ENCODE assay signal across 25 cellular contexts in genomic region chr5:58122993-58123392, GRCh38.
"Had no signal": no experiment of that assay in that cellular context is flagged by ENCODE, and none has a peak within 500 bp of the region (broad histone marks: within the 10 kb centered on the region; RNA-seq: fewer than 3 reads in every experiment).

No MANE protein-coding gene starts in this region.

- H3K4me1 Mint-ChIP-seq: activated naive CD4-positive, alpha-beta T cell treated with anti-CD3 and anti-CD28 coated beads, Interleukin-2, amount 50 U/mL, for 24 hours; immature natural killer cell had no signal

- H3K27ac ChIP-seq: esophagus muscularis mucosa, gastroesophageal sphincter, heart right ventricle, right atrium auricular region, stomach, testis, VCaP had no signal

- H3K4me3 ChIP-seq: esophagus muscularis mucosa, gastroesophageal sphincter, heart right ventricle, right atrium auricular region, stomach, testis had no signal

- H3K36me3 ChIP-seq: esophagus muscularis mucosa, gastroesophageal sphincter, heart right ventricle, right atrium auricular region, stomach had no signal

- H3K27me3 Mint-ChIP-seq: dendritic cell treated with granulocyte-macrophage colony-stimulating factor and Interleukin-4, amounts not matched to agents 40 ng/mL and 50 ng/mL, for 4 days; progenitor cell of endocrine pancreas; type B pancreatic cell had no signal

- H3K4me3 Mint-ChIP-seq: activated naive CD4-positive, alpha-beta T cell treated with anti-CD3 and anti-CD28 coated beads, Interleukin-2, amount 50 U/mL, for 24 hours; dendritic cell treated with granulocyte-macrophage colony-stimulating factor and Interleukin-4, amounts not matched to agents 40 ng/mL and 50 ng/mL, for 4 days; immature natural killer cell; natural killer cell treated with Interleukin-12 subunit alpha and Interleukin-12 subunit beta and Interleukin-15 and Interleukin-18, amount 100 ng/mL, for 72 hours; type B pancreatic cell had no signal

- H3K36me3 Mint-ChIP-seq: activated naive CD4-positive, alpha-beta T cell treated with anti-CD3 and anti-CD28 coated beads, Interleukin-2, amount 50 U/mL, for 24 hours; immature natural killer cell; natural killer cell treated with Interleukin-12 subunit alpha and Interleukin-12 subunit beta and Interleukin-15 and Interleukin-18, amount 100 ng/mL, for 72 hours; type B pancreatic cell had no signal

- H3K27ac Mint-ChIP-seq: activated naive CD4-positive, alpha-beta T cell treated with anti-CD3 and anti-CD28 coated beads, Interleukin-2, amount 50 U/mL, for 24 hours; dendritic cell treated with granulocyte-macrophage colony-stimulating factor and Interleukin-4, amounts not matched to agents 40 ng/mL and 50 ng/mL, for 4 days; immature natural killer cell; natural killer cell treated with Interleukin-12 subunit alpha and Interleukin-12 subunit beta and Interleukin-15 and Interleukin-18, amount 100 ng/mL, for 72 hours; progenitor cell of endocrine pancreas; type B pancreatic cell had no signal

- FAIRE-seq: astrocyte, endothelial cell of umbilical vein had no signal

- H3K9me3 Mint-ChIP-seq: activated naive CD4-positive, alpha-beta T cell treated with anti-CD3 and anti-CD28 coated beads, Interleukin-2, amount 50 U/mL, for 24 hours; dendritic cell treated with granulocyte-macrophage colony-stimulating factor and Interleukin-4, amounts not matched to agents 40 ng/mL and 50 ng/mL, for 4 days; immature natural killer cell; natural killer cell treated with Interleukin-12 subunit alpha and Interleukin-12 subunit beta and Interleukin-15 and Interleukin-18, amount 100 ng/mL, for 72 hours; type B pancreatic cell had no signal

- H3K27me3 ChIP-seq: esophagus muscularis mucosa, gastroesophageal sphincter, heart right ventricle, right atrium auricular region, stomach, testis had no signal

- H3K9me3 ChIP-seq: esophagus muscularis mucosa, gastroesophageal sphincter, heart right ventricle, right atrium auricular region, stomach, testis had no signal

- ATAC-seq: gastroesophageal sphincter; heart right ventricle; natural killer cell treated with Interleukin-12 subunit alpha and Interleukin-12 subunit beta and Interleukin-15 and Interleukin-18, amount 100 ng/mL, for 72 hours had no signal

- DNase-seq: activated CD4-positive, alpha-beta T cell treated with anti-CD3 and anti-CD28 coated beads, Interleukin-2, amount 50 U/mL, for 1 hour; activated CD4-positive, CD25-positive, alpha-beta regulatory T cell treated with anti-CD3 and anti-CD28 coated beads, Interleukin-2, amount 50 U/mL, for 72 hours; activated CD8-positive, alpha-beta memory T cell treated with anti-CD3 and anti-CD28 coated beads for 24 hours; activated CD8-positive, alpha-beta memory T cell treated with anti-CD3 and anti-CD28 coated beads, Interleukin-2, amount 50 U/mL, for 48 hours; activated gamma-delta T cell; effector CD8-positive, alpha-beta T cell; heart right ventricle; immature natural killer cell; mesenchymal stem cell; stimulated activated CD4-positive, alpha-beta T cell treated with anti-CD3 and anti-CD28 coated beads, Interleukin-15, amount 100 ng/mL, for 24 hours; stimulated activated CD4-positive, alpha-beta T cell treated with anti-CD3 and anti-CD28 coated beads, Interleukin-2, amount 100 ng/mL, for 48 hours; stomach; T-helper 2 cell; testis had no signal

- H3K4me1 ChIP-seq: gastroesophageal sphincter, testis had no signal
